In the genomic region with DNA sequence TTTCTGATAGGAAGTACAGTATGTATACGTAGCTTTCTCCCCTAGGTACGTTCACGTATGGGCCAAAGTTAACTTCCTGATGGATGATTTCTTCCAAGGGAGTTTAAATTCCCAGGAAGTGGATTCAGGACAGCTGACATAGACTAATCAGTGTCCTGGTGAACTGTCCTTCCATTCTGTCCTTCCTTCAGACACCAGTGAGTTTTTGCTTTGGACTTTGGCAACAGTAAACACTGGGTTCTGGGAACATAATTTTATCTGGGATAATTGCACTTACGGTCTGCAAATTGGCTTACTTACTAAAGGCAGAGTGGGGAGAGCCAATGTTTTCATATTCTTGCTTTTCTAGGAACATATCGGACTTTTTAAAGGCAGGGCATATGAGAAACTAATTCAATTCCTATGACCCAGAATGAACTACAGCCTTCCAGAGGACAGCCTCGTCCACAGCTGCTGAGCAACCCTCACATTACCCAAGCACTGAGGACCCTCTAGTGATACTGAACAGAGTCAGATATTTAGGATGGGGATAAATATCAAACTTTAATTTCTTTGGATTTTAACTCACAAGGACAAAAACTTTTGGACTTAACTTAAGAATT, we compare ENCODE assay signal across 17 cellular contexts.
DNase-seq lines count a peak whose midpoint lies in the region; ATAC-seq and TF ChIP-seq lines count a peak whose summit lies in the region.
"Had no signal": no experiment of that assay in that cellular context is flagged by ENCODE, and none has a peak within 500 bp of the region (broad histone marks: within the 10 kb centered on the region; RNA-seq: fewer than 3 reads in every experiment).

No MANE protein-coding gene starts in this region.

- TF ChIP-seq POLR2A in right lobe of liver (IDR thresholded peaks at IDR 0.05), result no peak

- H3K27me3 ChIP-seq in right lobe of liver (no peaks in the 10 kb centered on the region), stomach smooth muscle (ENCODE audit: control insufficient read depth in 1 of 2, insufficient read depth in 2 of 2, low read length in 2 of 2) (no peaks in the 10 kb centered on the region)
- H3K27me3 ChIP-seq: BLaER1 had no signal

- DNase-seq in Right ventricle myocardium superior, result no peak
- DNase-seq in cardiac septum (ENCODE audit: low spot score), result no peak
- DNase-seq in fibroblast of peridontal ligament (ENCODE audit: extremely low read depth), result peak; percentile 22
- DNase-seq in right lobe of liver, result no peak
- DNase-seq in NCI-H1436 (lab: John Stamatoyannopoulos, UW), result no peak
- DNase-seq in NCI-H526 (lab: John Stamatoyannopoulos, UW), result no peak
- DNase-seq: 8988T; AML-193; Caco-2; CD8-positive, alpha-beta memory T cell; DMS53; GF-D8 had no signal

- 38% methylated on average over 6 of the region's 6 CpGs for WGBS in right lobe of liver (ENCODE audit: insufficient coverage, low coverage, low lambda C conversion rate, missing lambda C conversion rate)

- peak overlapping the region in 2 of 3 donors; percentile 14 to 61 for H3K27ac ChIP-seq in right lobe of liver
- peak overlapping the region; percentile 56 for H3K27ac ChIP-seq in stomach smooth muscle (ENCODE audit: low read length)
- H3K27ac ChIP-seq: BLaER1, HL-60 had no signal

- peak overlapping the region in 1 of 3 donors; percentile 23 for H3K4me3 ChIP-seq in right lobe of liver
- peak overlapping the region; percentile 34 to 57 for H3K4me3 ChIP-seq in stomach smooth muscle (ENCODE audit: low read length in 2 of 2)
- H3K4me3 ChIP-seq: BLaER1 had no signal

- H3K36me3 ChIP-seq in right lobe of liver (no peaks in the 10 kb centered on the region), stomach smooth muscle (ENCODE audit: control insufficient read depth in 2 of 2, insufficient read depth in 2 of 2, low read length in 2 of 2) (no peaks in the 10 kb centered on the region)
- H3K36me3 ChIP-seq: BLaER1 had no signal

- peak; percentile 39 for ATAC-seq in Right ventricle myocardium superior (ENCODE audit: poor library complexity)
- peak; percentile 30 to 91 (median 87) for ATAC-seq in right lobe of liver
- ATAC-seq in GM21526 (IDR thresholded peaks at IDR 0.05; ENCODE audit: low FRiP score, unreplicated experiment), result no peak
- ATAC-seq: HCT116 had no signal

- H3K9ac ChIP-seq in stomach smooth muscle (ENCODE audit: low read length in 2 of 2), result peak overlapping the region in 1 of 2 donors; percentile 30
- H3K9ac ChIP-seq: BLaER1 had no signal

- H3K9me3 ChIP-seq in right lobe of liver, result no peaks in the 10 kb centered on the region
- H3K9me3 ChIP-seq in stomach smooth muscle (ENCODE audit: control insufficient read depth in 2 of 2, low read length in 2 of 2), result no peaks in the 10 kb centered on the region

- H3K4me1 ChIP-seq in right lobe of liver, result peaks cover 0 to 16% (median 2%) of the 10 kb centered on the region in 4 donors
- peaks cover 13% of the 10 kb centered on the region for H3K4me1 ChIP-seq in stomach smooth muscle (ENCODE audit: control insufficient read depth, insufficient read depth, low read length)
- H3K4me1 ChIP-seq: Caco-2 had no signal

- no peak for TF ChIP-seq CTCF in right lobe of liver (IDR thresholded peaks at IDR 0.05)

- intact Hi-C loops in Right ventricle myocardium superior (cut with DNase I), result no loop called here
- intact Hi-C loops in cardiac septum (cut with DNase I), result no loop called here
- intact Hi-C loops in right lobe of liver (cut with DNase I), result no loop called here
